1 cellular context compared by ENCODE assay signal in the genomic region with DNA sequence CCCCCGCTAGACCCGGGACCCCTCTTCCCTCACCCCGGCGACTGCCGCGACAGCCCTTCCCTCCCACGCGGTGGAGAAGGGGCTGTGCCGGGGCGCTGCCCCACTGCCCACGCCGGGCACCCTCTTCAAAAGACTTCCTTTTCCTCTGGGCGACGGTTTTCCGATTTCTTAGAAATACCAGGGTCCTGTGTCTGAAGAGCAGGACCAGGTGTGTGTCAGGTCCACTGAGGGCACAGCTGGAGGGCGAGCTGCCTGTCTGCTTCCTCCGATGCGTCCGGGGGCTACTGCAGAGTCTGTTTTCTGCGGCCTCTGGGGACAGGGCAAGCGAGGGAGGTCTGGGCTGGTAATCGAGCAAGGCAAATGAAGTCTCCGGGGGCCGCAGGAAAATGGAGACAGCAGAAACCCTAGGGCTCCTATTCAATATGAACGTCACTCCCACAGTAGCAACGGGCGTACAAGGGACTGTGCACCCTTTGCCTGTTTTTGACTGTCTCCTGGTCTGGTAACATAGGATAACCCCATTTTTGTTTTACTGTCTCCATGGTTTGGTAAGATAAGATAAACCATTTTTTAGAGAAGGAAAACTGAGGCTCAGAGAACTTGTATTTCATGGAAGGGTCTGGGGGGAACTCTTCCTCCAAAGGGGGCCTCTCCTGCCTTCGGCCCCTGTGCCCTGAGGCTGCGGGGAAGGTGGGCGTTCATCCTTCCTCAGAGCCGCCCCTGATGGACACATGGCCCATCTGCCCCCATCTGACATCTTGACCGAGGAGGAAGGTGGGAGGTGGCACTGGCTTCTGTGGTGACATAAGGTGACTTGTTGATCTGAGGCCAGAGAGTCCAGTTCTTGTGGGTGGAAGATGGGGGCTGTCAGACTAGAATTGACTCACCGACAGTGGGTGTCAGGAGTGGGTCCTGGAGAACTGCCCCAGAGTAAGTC.
TF ChIP-seq lines count a peak whose summit lies in the region.

No MANE protein-coding gene starts in this region.

TF ChIP-seq in SK-N-SH, 30 proteins besides CTCF, POLR2A, EP300 and RAD21 (continued from another document):
- TF ChIP-seq, protein P1, sequence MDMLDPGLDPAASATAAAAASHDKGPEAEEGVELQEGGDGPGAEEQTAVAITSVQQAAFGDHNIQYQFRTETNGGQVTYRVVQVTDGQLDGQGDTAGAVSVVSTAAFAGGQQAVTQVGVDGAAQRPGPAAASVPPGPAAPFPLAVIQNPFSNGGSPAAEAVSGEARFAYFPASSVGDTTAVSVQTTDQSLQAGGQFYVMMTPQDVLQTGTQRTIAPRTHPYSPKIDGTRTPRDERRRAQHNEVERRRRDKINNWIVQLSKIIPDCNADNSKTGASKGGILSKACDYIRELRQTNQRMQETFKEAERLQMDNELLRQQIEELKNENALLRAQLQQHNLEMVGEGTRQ (IDR thresholded peaks at IDR 0.05; ENCODE audit: borderline replicate concordance, low read depth, low read length): no peak
- TF ChIP-seq NFIC (IDR thresholded peaks at IDR 0.05; ENCODE audit: borderline replicate concordance): no peak
- no peak for TF ChIP-seq FOXJ3 (CRISPR knock-in tag; IDR thresholded peaks at IDR 0.05)
- no peak for TF ChIP-seq JUND (IDR thresholded peaks at IDR 0.05)
- TF ChIP-seq, protein P2, sequence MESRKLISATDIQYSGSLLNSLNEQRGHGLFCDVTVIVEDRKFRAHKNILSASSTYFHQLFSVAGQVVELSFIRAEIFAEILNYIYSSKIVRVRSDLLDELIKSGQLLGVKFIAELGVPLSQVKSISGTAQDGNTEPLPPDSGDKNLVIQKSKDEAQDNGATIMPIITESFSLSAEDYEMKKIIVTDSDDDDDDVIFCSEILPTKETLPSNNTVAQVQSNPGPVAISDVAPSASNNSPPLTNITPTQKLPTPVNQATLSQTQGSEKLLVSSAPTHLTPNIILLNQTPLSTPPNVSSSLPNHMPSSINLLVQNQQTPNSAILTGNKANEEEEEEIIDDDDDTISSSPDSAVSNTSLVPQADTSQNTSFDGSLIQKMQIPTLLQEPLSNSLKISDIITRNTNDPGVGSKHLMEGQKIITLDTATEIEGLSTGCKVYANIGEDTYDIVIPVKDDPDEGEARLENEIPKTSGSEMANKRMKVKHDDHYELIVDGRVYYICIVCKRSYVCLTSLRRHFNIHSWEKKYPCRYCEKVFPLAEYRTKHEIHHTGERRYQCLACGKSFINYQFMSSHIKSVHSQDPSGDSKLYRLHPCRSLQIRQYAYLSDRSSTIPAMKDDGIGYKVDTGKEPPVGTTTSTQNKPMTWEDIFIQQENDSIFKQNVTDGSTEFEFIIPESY (IDR thresholded peaks at IDR 0.05; ENCODE audit: borderline replicate concordance, low read depth): no peak
- TF ChIP-seq GABPA (IDR thresholded peaks at IDR 0.05; ENCODE audit: low read depth): no peak
- TF ChIP-seq FOXM1 (IDR thresholded peaks at IDR 0.05; ENCODE audit: low read depth): no peak
- no peak for TF ChIP-seq TCF12 (IDR thresholded peaks at IDR 0.05)
- no peak for TF ChIP-seq FOSL2 (IDR thresholded peaks at IDR 0.05; ENCODE audit: borderline replicate concordance, low read depth)
- TF ChIP-seq, protein P3, sequence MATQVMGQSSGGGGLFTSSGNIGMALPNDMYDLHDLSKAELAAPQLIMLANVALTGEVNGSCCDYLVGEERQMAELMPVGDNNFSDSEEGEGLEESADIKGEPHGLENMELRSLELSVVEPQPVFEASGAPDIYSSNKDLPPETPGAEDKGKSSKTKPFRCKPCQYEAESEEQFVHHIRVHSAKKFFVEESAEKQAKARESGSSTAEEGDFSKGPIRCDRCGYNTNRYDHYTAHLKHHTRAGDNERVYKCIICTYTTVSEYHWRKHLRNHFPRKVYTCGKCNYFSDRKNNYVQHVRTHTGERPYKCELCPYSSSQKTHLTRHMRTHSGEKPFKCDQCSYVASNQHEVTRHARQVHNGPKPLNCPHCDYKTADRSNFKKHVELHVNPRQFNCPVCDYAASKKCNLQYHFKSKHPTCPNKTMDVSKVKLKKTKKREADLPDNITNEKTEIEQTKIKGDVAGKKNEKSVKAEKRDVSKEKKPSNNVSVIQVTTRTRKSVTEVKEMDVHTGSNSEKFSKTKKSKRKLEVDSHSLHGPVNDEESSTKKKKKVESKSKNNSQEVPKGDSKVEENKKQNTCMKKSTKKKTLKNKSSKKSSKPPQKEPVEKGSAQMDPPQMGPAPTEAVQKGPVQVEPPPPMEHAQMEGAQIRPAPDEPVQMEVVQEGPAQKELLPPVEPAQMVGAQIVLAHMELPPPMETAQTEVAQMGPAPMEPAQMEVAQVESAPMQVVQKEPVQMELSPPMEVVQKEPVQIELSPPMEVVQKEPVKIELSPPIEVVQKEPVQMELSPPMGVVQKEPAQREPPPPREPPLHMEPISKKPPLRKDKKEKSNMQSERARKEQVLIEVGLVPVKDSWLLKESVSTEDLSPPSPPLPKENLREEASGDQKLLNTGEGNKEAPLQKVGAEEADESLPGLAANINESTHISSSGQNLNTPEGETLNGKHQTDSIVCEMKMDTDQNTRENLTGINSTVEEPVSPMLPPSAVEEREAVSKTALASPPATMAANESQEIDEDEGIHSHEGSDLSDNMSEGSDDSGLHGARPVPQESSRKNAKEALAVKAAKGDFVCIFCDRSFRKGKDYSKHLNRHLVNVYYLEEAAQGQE (IDR thresholded peaks at IDR 0.05; ENCODE audit: low read depth, low read length): no peak
- no peak for TF ChIP-seq TAF1 (IDR thresholded peaks at IDR 0.05; ENCODE audit: borderline replicate concordance, low read depth, low read length)
- TF ChIP-seq, protein P4, sequence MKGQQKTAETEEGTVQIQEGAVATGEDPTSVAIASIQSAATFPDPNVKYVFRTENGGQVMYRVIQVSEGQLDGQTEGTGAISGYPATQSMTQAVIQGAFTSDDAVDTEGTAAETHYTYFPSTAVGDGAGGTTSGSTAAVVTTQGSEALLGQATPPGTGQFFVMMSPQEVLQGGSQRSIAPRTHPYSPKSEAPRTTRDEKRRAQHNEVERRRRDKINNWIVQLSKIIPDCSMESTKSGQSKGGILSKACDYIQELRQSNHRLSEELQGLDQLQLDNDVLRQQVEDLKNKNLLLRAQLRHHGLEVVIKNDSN (IDR thresholded peaks at IDR 0.05; ENCODE audit: borderline replicate concordance, low read depth): no peak
- TF ChIP-seq RFX5 (IDR thresholded peaks at IDR 0.05; ENCODE audit: low read length): no peak
